ENCODE assay signal across 8 cellular contexts in genomic region chr6:132962936-132963579, GRCh38.
DNase-seq lines count a peak whose midpoint lies in the region; ATAC-seq and TF ChIP-seq lines count a peak whose summit lies in the region.

No MANE protein-coding gene starts in this region.

- no peak overlapping the region for H3K4me3 ChIP-seq in AG10803 (ENCODE audit: low read length)
- no peak overlapping the region for H3K4me3 ChIP-seq in lung

- ATAC-seq in GM18520 (IDR thresholded peaks at IDR 0.05; ENCODE audit: unreplicated experiment): peak; percentile 56
- peak; percentile 85 for ATAC-seq in HG03095 (IDR thresholded peaks at IDR 0.05; ENCODE audit: unreplicated experiment)
- no peak for ATAC-seq in lung (ENCODE audit: insufficient read depth, low FRiP score)

- TF ChIP-seq CTCF in AG10803 (conservative IDR thresholded peaks at IDR 0.05; ENCODE audit: low read length) (peak; percentile 75), lung (IDR thresholded peaks at IDR 0.05; ENCODE audit: control extremely low read depth, extremely low read depth) (peak; percentile 30)

- H3K27me3 ChIP-seq in lung (ENCODE audit: control insufficient read depth, insufficient read depth): no peaks in the 10 kb centered on the region

- H3K4me1 ChIP-seq in lung (ENCODE audit: control insufficient read depth in 2 of 2, insufficient read depth in 2 of 2, low read length in 2 of 2): peaks cover 4 to 12% of the 10 kb centered on the region in 2 donors

- no peaks in the 10 kb centered on the region for H3K9me3 ChIP-seq in lung (ENCODE audit: control insufficient read depth in 2 of 2, insufficient read depth in 1 of 2, low read length in 1 of 2)

- H3K27ac ChIP-seq in lung (ENCODE audit: low read depth in 1 of 2, low read length in 1 of 2): no peak overlapping the region

- WGBS in lung, 2 donors: 54 to 66% methylated on average over 6 of the region's 6 CpGs

- H3K36me3 ChIP-seq in lung (ENCODE audit: control insufficient read depth in 2 of 2, insufficient read depth in 2 of 2, low read length in 2 of 2): no peaks in the 10 kb centered on the region

- DNase-seq in AG10803 (ENCODE audit: low read depth): peak; percentile 38
- peak; percentile 74 for DNase-seq in NCI-H2196 (lab: John Stamatoyannopoulos, UW; ENCODE audit: unreplicated experiment)
- DNase-seq in activated CD4-positive, alpha-beta T cell treated with anti-CD3 and anti-CD28 coated beads for 24 hours (ENCODE audit: low read depth in 2 of 2): peak; percentile 21 to 48
- peak; percentile 76 for DNase-seq in dermis blood vessel endothelial cell
- DNase-seq in lung (ENCODE audit: low spot score): peak; percentile 56
- DNase-seq in stimulated activated CD8-positive, alpha-beta memory T cell treated with anti-CD3 and anti-CD28 coated beads, Interleukin-2, amount 100 ng/mL, for 48 hours (ENCODE audit: low read depth in 2 of 2): peak; percentile 33 to 43
